ENCODE assay signal across 1 cellular context in the genomic region with DNA sequence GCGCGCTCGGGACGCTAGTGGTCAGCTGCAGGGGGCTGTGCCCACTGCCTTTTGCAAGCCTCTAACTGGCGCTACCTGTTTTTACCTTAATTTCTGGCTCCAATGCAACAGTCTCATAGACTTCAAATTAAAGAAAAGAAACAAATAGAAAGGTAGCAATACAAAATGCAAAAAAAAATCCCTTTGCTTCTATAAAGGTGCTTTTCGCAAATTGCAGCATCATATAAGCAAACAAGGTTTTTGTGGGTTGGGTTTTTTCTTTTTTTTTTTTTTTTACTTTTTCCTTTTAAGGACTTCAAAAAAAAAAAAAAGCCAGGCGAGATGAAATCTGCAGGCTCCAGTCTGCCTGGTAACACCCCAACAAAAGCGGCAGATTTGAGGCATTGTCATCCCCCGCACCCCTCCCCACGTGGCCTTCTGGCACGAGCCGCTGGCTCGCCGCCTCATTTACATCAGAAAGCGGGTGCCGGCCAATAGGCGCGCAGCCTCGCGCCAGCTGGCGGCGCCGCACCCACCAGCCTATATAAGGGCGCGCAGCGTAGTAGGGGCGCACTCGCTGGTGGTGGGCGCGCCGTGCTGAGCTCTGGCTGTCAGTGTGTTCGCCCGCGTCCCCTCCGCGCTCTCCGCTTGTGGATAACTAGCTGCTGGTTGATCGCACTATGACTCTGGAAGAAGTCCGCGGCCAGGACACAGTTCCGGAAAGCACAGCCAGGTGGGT.
A peak's percentile ranks its signal among the peaks of the same experiment; 100 is the strongest.
TF ChIP-seq lines count a peak whose summit lies in the region.

A gene with protein sequence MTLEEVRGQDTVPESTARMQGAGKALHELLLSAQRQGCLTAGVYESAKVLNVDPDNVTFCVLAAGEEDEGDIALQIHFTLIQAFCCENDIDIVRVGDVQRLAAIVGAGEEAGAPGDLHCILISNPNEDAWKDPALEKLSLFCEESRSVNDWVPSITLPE (plus strand): TSS at position 550 of the 718 bp plus-strand sequence. CDS start 110 bp downstream, at position 660.

TF ChIP-seq in IMR-90, 13 proteins besides CTCF, POLR2A, EP300 and RAD21:
- TF ChIP-seq, protein P1, sequence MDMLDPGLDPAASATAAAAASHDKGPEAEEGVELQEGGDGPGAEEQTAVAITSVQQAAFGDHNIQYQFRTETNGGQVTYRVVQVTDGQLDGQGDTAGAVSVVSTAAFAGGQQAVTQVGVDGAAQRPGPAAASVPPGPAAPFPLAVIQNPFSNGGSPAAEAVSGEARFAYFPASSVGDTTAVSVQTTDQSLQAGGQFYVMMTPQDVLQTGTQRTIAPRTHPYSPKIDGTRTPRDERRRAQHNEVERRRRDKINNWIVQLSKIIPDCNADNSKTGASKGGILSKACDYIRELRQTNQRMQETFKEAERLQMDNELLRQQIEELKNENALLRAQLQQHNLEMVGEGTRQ (IDR thresholded peaks at IDR 0.05; ENCODE audit: low read depth, low read length) = peak; percentile 89
- TF ChIP-seq CHD1 (IDR thresholded peaks at IDR 0.05; ENCODE audit: low read depth, low read length) (no peak), BHLHE40 (IDR thresholded peaks at IDR 0.05; ENCODE audit: low read depth, low read length) (peak; percentile 93), MXI1 (IDR thresholded peaks at IDR 0.05; ENCODE audit: borderline replicate concordance, low read depth, low read length) (peak; percentile 60), RFX5 (IDR thresholded peaks at IDR 0.05; ENCODE audit: low read depth, low read length) (peak; percentile 70)
